In genomic region chr14:47674148-47674545, GRCh38 we compare ENCODE assay signal across 12 cellular contexts. TPM values are rescaled to one million over a fixed set of nuclear protein-coding genes. Genes with fewer than 3 reads are reported as not detected.
A peak's percentile ranks its signal among the peaks of the same experiment; 100 is the strongest.
DNase-seq lines count a peak whose midpoint lies in the region; ATAC-seq and TF ChIP-seq lines count a peak whose summit lies in the region.
"Had no signal": no experiment of that assay in that cellular context is flagged by ENCODE, and none has a peak within 500 bp of the region (broad histone marks: within the 10 kb centered on the region; RNA-seq: fewer than 3 reads in every experiment).

No MANE protein-coding gene starts in this region.

- no peaks in the 10 kb centered on the region for H4K20me1 ChIP-seq in neural cell (ENCODE audit: insufficient read depth)

- H3K9me3 ChIP-seq in BE2C (no peaks in the 10 kb centered on the region), neural cell (ENCODE audit: low read length) (no peaks in the 10 kb centered on the region)

- H3K79me2 ChIP-seq in neural cell (replicated peaks; ENCODE audit: insufficient read depth, low read length), result no peaks in the 10 kb centered on the region

- H3K4me3 ChIP-seq in BE2C (ENCODE audit: low read depth, low read length), result peak overlapping the region; percentile 44
- H3K4me3 ChIP-seq in coronary artery, result peak overlapping the region; percentile 67
- H3K4me3 ChIP-seq in neural cell (ENCODE audit: low read length), result peak overlapping the region; percentile 81

- no peaks in the 10 kb centered on the region for H3K9me2 ChIP-seq in neural cell (ENCODE audit: insufficient read depth, low read length)

- TF ChIP-seq CTCF in BE2C (IDR thresholded peaks at IDR 0.05; ENCODE audit: low read depth, low read length), result no peak
- no peak for TF ChIP-seq CTCF in coronary artery (IDR thresholded peaks at IDR 0.05)
- no peak for TF ChIP-seq CTCF in neural cell (IDR thresholded peaks at IDR 0.05; ENCODE audit: poor library complexity, severe bottlenecking)

- H3K4me1 ChIP-seq in BE2C, result no peaks in the 10 kb centered on the region

- TF ChIP-seq EP300 in neural cell (conservative IDR thresholded peaks at IDR 0.05; ENCODE audit: poor library complexity, severe bottlenecking), result no peak

- no peak overlapping the region for H3K27ac ChIP-seq in coronary artery
- H3K27ac ChIP-seq in neural cell (ENCODE audit: low read length), result peak overlapping the region; percentile 58
- H3K27ac ChIP-seq: skin epidermis had no signal

- H3F3A ChIP-seq in neural cell (ENCODE audit: insufficient read depth, low read length, poor library complexity, severe bottlenecking), result peaks cover 3% of the 10 kb centered on the region

- H3K9ac ChIP-seq in neural cell (ENCODE audit: low read length), result peak overlapping the region; percentile 75

- DNase-seq in BE2C (peak; percentile 14), HEK293T (ENCODE audit: extremely low spot score) (peak; percentile 40), coronary artery (ENCODE audit: low spot score) (no peak), COR-L47 (lab: John Stamatoyannopoulos, UW) (no peak)
- no peak for DNase-seq in stimulated activated CD4-positive, alpha-beta T cell treated with anti-CD3 and anti-CD28 coated beads, Interleukin-2, amount 100 ng/mL, for 24 hours
- DNase-seq: activated naive CD8-positive, alpha-beta T cell treated with anti-CD3 and anti-CD28 coated beads, Interleukin-2, amount 50 U/mL, for 24 hours; hippocampal formation; NCI-H1930 had no signal

- peak overlapping the region; percentile 20 for H3K4me2 ChIP-seq in neural cell (ENCODE audit: low read length)

- CTCF ChIA-PET in HEK293T (lab: Yijun Ruan, JAX), result no interaction called here

- H2AFZ ChIP-seq in neural cell (ENCODE audit: low read depth, low read length), result peak overlapping the region; percentile 62

- TF ChIP-seq RAD21 in neural cell (conservative IDR thresholded peaks at IDR 0.05), result no peak

- POLR2A ChIA-PET in HEK293T (lab: Yijun Ruan, JAX), result no interaction called here

- H3K36me3 ChIP-seq in BE2C (no peaks in the 10 kb centered on the region), neural cell (ENCODE audit: insufficient read depth, low read length) (no peaks in the 10 kb centered on the region)

- ATAC-seq in HG02981 (IDR thresholded peaks at IDR 0.05; ENCODE audit: unreplicated experiment), result no peak
- ATAC-seq in HG03095 (IDR thresholded peaks at IDR 0.05; ENCODE audit: unreplicated experiment), result no peak
- ATAC-seq: activated naive CD8-positive, alpha-beta T cell treated with anti-CD3 and anti-CD28 coated beads, Interleukin-2, amount 50 U/mL, for 24 hours had no signal

- H3K27me3 ChIP-seq in BE2C, result peaks cover 69% of the 10 kb centered on the region
- H3K27me3 ChIP-seq in neural cell (ENCODE audit: insufficient read depth, low read depth, low read length), result peaks cover 11% of the 10 kb centered on the region

TF ChIP-seq in HEK293T, 16 proteins besides CTCF, POLR2A, EP300 and RAD21:
- no peak for TF ChIP-seq FOXA1 (IDR thresholded peaks at IDR 0.05)
- 0 out of 2 replicates have a peak, but pooled peaks have one; percentile 27 for TF ChIP-seq L3MBTL2 (conservative IDR thresholded peaks at IDR 0.05)

TF ChIP-seq in neural cell, 6 proteins besides CTCF, POLR2A, EP300 and RAD21:
- TF ChIP-seq REST (IDR thresholded peaks at IDR 0.05; ENCODE audit: borderline replicate concordance) (no peak), POLR2AphosphoS5 (IDR thresholded peaks at IDR 0.05) (no peak), SMC3 (conservative IDR thresholded peaks at IDR 0.05; ENCODE audit: poor library complexity) (no peak), EZH2 (IDR thresholded peaks at IDR 0.05; ENCODE audit: borderline replicate concordance, insufficient read depth, low read length, poor library complexity, severe bottlenecking) (no peak), MXI1 (conservative IDR thresholded peaks at IDR 0.05; ENCODE audit: poor library complexity, severe bottlenecking) (no peak), TAF1 (IDR thresholded peaks at IDR 0.05; ENCODE audit: low read depth) (no peak)

RNA-seq across cellular contexts. Expression of gene MDGA2, which starts 1.3 kb away (rescaled TPM):
- 0.91 TPM for polyA plus RNA-seq in BE2C (2012; ENCODE audit: insufficient read depth, insufficient read length, low read depth)
- 3.8 and 7.9 TPM in 2 replicates for polyA plus RNA-seq in neural cell
- polyA minus RNA-seq in neural cell, result 25.8 and 33.2 TPM in 2 replicates

Comparison
In these comparisons a context has a peak if more than half of its experiments do, and no peak if none do; other contexts are left out.
1. DNase-seq: peak in BE2C (single experiment) and HEK293T (single experiment); none in coronary artery (single experiment), stimulated activated CD4-positive, alpha-beta T cell treated with anti-CD3 and anti-CD28 coated beads, Interleukin-2, amount 100 ng/mL, for 24 hours (0 of 2) and COR-L47 (single experiment).
2. Peak in every context shown above with its lines, with median percentiles within 50 percentile points of each other: H3K4me3 ChIP-seq.